13 cellular contexts compared by ENCODE assay signal in genomic region chr17:65698381-65699061, GRCh38.
DNase-seq lines count a peak whose midpoint lies in the region; FAIRE-seq and TF ChIP-seq lines count a peak whose summit lies in the region.
"Had no signal": no experiment of that assay in that cellular context is flagged by ENCODE, and none has a peak within 500 bp of the region (broad histone marks: within the 10 kb centered on the region; RNA-seq: fewer than 3 reads in every experiment).

No MANE protein-coding gene starts in this region.

- H3F3A ChIP-seq in smooth muscle cell (ENCODE audit: low read depth) (peaks cover 10% of the 10 kb centered on the region), MM.1S (ENCODE audit: insufficient read depth, low read length) (no peaks in the 10 kb centered on the region)

- H3K4me3 ChIP-seq in astrocyte of the cerebellum (ENCODE audit: low read depth, low read length) (no peak overlapping the region), smooth muscle cell (peak overlapping the region; percentile 39), MM.1S (ENCODE audit: low read length) (no peak overlapping the region)
- H3K4me3 ChIP-seq: left ventricle myocardium inferior, sigmoid colon had no signal

- no peaks in the 10 kb centered on the region for H3K79me2 ChIP-seq in smooth muscle cell (ENCODE audit: low read depth)
- H3K79me2 ChIP-seq in MM.1S (ENCODE audit: low read length) = no peaks in the 10 kb centered on the region

- H3K9me3 ChIP-seq in smooth muscle cell (replicated peaks; ENCODE audit: low read depth) = no peaks in the 10 kb centered on the region
- H3K9me3 ChIP-seq in MM.1S (replicated peaks; ENCODE audit: insufficient read depth, low read length) = no peaks in the 10 kb centered on the region
- H3K9me3 ChIP-seq: left ventricle myocardium inferior, sigmoid colon had no signal

- TF ChIP-seq CTCF in astrocyte of the cerebellum (IDR thresholded peaks at IDR 0.05; ENCODE audit: low read depth, low read length, missing control alignments) (no peak), smooth muscle cell (IDR thresholded peaks at IDR 0.05; ENCODE audit: borderline replicate concordance, insufficient read depth, poor library complexity, severe bottlenecking) (no peak), MM.1S (IDR thresholded peaks at IDR 0.05; ENCODE audit: low read length) (no peak)

- no peak for FAIRE-seq in H54 (lab: Jason Lieb, UNC)

- peaks cover 44% of the 10 kb centered on the region for H3K4me1 ChIP-seq in smooth muscle cell (ENCODE audit: low read depth)
- no peaks in the 10 kb centered on the region for H3K4me1 ChIP-seq in MM.1S (ENCODE audit: low read length)
- H3K4me1 ChIP-seq: left ventricle myocardium inferior, sigmoid colon had no signal

- H4K20me1 ChIP-seq in smooth muscle cell (ENCODE audit: low read depth) (no peaks in the 10 kb centered on the region), MM.1S (ENCODE audit: insufficient read depth, low read length) (no peaks in the 10 kb centered on the region)

- peak overlapping the region; percentile 81 for H3K4me2 ChIP-seq in smooth muscle cell
- H3K4me2 ChIP-seq in MM.1S (ENCODE audit: low read depth, low read length) = no peak overlapping the region

- in situ Hi-C loops in astrocyte of the cerebellum (cut with HindIII; ENCODE audit: low sequenced_read_pairs) = no loop called here

- 8% methylated on average over 11 of the region's 11 CpGs for WGBS in smooth muscle cell (ENCODE audit: low lambda C conversion rate)

- DNase-seq in H54 (ENCODE audit: insufficient read length, low spot score) (peak; percentile 15), astrocyte of the cerebellum (ENCODE audit: low read depth) (peak; percentile 59), iris pigment epithelial cell (ENCODE audit: low read depth) (peak; percentile 92), smooth muscle cell (lab: John Stamatoyannopoulos, UW; ENCODE audit: unreplicated experiment) (no peak), cerebellar cortex (ENCODE audit: low spot score) (no peak), MM.1S (no peak), AML-193 (lab: John Stamatoyannopoulos, UW) (no peak), GM19240 (ENCODE audit: insufficient read length, low spot score) (no peak)
- DNase-seq: activated CD4-positive, alpha-beta T cell treated with anti-CD3 and anti-CD28 coated beads for 1 hour; activated naive CD4-positive, alpha-beta T cell treated with Interleukin-2 at 50 U/mL for 16 hours; left ventricle myocardium inferior; SIG-M5; sigmoid colon had no signal

- H3K27me3 ChIP-seq in smooth muscle cell (ENCODE audit: low read depth) (no peaks in the 10 kb centered on the region), MM.1S (replicated peaks; ENCODE audit: insufficient read depth, low read length) (no peaks in the 10 kb centered on the region)
- H3K27me3 ChIP-seq: sigmoid colon had no signal

- H3K9me2 ChIP-seq in MM.1S (replicated peaks; ENCODE audit: insufficient read depth, low read length) = no peaks in the 10 kb centered on the region

- TF ChIP-seq POLR2A in H54 (IDR thresholded peaks at IDR 0.05; ENCODE audit: low read depth, low read length) = no peak

- H3K36me3 ChIP-seq in smooth muscle cell (ENCODE audit: low read depth) (no peaks in the 10 kb centered on the region), MM.1S (replicated peaks; ENCODE audit: insufficient read depth, low read length) (no peaks in the 10 kb centered on the region)
- H3K36me3 ChIP-seq: left ventricle myocardium inferior, sigmoid colon had no signal

- H2AFZ ChIP-seq in smooth muscle cell (ENCODE audit: low read depth) = no peak overlapping the region
- no peak overlapping the region for H2AFZ ChIP-seq in MM.1S (ENCODE audit: low read length)

- H3K27ac ChIP-seq in smooth muscle cell (ENCODE audit: low read depth) (peak overlapping the region; percentile 87), MM.1S (ENCODE audit: low read length) (no peak overlapping the region)
- H3K27ac ChIP-seq: left ventricle myocardium inferior, sigmoid colon had no signal

- H3K9ac ChIP-seq in smooth muscle cell (ENCODE audit: low read depth) = peak overlapping the region; percentile 46
- H3K9ac ChIP-seq in MM.1S (ENCODE audit: low read length) = no peak overlapping the region

Comparison
In these comparisons a context has a peak if more than half of its experiments do, and no peak if none do; other contexts are left out.
1. DNase-seq: peak in H54 (single experiment), astrocyte of the cerebellum (single experiment) and iris pigment epithelial cell (single experiment); none in smooth muscle cell (single experiment), cerebellar cortex (single experiment), MM.1S (single experiment), AML-193 (0 of 2) and GM19240 (single experiment).